12 cellular contexts compared by ENCODE assay signal in genomic region chr1:155698382-155699038, GRCh38. TPM values are rescaled to one million over a fixed set of nuclear protein-coding genes. Genes with fewer than 3 reads are reported as not detected.
A peak's percentile ranks its signal among the peaks of the same experiment; 100 is the strongest.
DNase-seq lines count a peak whose midpoint lies in the region; ATAC-seq, FAIRE-seq and TF ChIP-seq lines count a peak whose summit lies in the region.
"Had no signal": no experiment of that assay in that cellular context is flagged by ENCODE, and none has a peak within 500 bp of the region (broad histone marks: within the 10 kb centered on the region; RNA-seq: fewer than 3 reads in every experiment).

No MANE protein-coding gene starts in this region.

- WGBS in IMR-90 (ENCODE audit: extremely low coverage in 2 of 2, insufficient read length in 1 of 2), 2 experiments = 97% methylated on average over 3 of the region's 13 CpGs; no CpG with 5 or more reads in 1 of the 2 experiments
- WGBS in mesendoderm (ENCODE audit: extremely low coverage, insufficient coverage, low lambda C conversion rate) = no CpG with 5 or more reads among the region's 13 CpGs

- TF ChIP-seq CTCF in AG09309 (IDR thresholded peaks at IDR 0.05; ENCODE audit: control insufficient read depth, insufficient read depth, low read depth, low read length, missing control alignments) (no peak), IMR-90 (conservative IDR thresholded peaks at IDR 0.05; ENCODE audit: low read depth, low read length) (no peak), choroid plexus epithelial cell (conservative IDR thresholded peaks at IDR 0.05; ENCODE audit: low read depth, low read length) (no peak)

- H3K79me1 ChIP-seq in IMR-90 (ENCODE audit: low read depth in 1 of 2, low read length in 2 of 2) = peaks cover 3 to 57% of the 10 kb centered on the region in 2 experiments; a peak in 3 of 4 replicates
- H3K79me1 ChIP-seq in mesendoderm (ENCODE audit: low read length) = peaks cover 11% of the 10 kb centered on the region

- ATAC-seq in IMR-90 (ENCODE audit: low read depth) (peak; percentile 97), GM21390 (IDR thresholded peaks at IDR 0.05; ENCODE audit: unreplicated experiment) (no peak), GM21737 (IDR thresholded peaks at IDR 0.05; ENCODE audit: unreplicated experiment) (no peak), GM21825 (IDR thresholded peaks at IDR 0.05; ENCODE audit: unreplicated experiment) (no peak)

- H3K27me3 ChIP-seq in IMR-90 (ENCODE audit: control insufficient read depth, insufficient read depth, low read length) (no peaks in the 10 kb centered on the region), mesendoderm (ENCODE audit: insufficient read depth, low read length, poor library complexity) (no peaks in the 10 kb centered on the region)

- CTCF ChIA-PET in IMR-90 (lab: Yijun Ruan, JAX) = no interaction called here

- H3K23ac ChIP-seq in IMR-90 (ENCODE audit: low read depth, low read length) (no peak overlapping the region), mesendoderm (ENCODE audit: low read length) (no peak overlapping the region)

- H3K9me3 ChIP-seq in IMR-90 (ENCODE audit: control insufficient read depth, insufficient read depth, low read length) = no peaks in the 10 kb centered on the region

- no peaks in the 10 kb centered on the region; the same call in 1 of the 2 replicates for H3K9me1 ChIP-seq in IMR-90 (ENCODE audit: insufficient read depth, low read length)

- H3K36me3 ChIP-seq in IMR-90 (ENCODE audit: control insufficient read depth, insufficient read depth, low read length) = no peaks in the 10 kb centered on the region; the same call in 1 of the 2 replicates
- H3K36me3 ChIP-seq in mesendoderm (ENCODE audit: control insufficient read depth, insufficient read depth, low read length) = peaks cover 1% of the 10 kb centered on the region

- BruUV-seq in IMR-90 (replicated peaks; lab: Mats Ljungman, UMichigan) = no TSS peak

- H2BK15ac ChIP-seq in IMR-90 (ENCODE audit: low read depth, low read length) (no peak overlapping the region), mesendoderm (replicated peaks; ENCODE audit: low read depth) (no peak overlapping the region)

- H3K56ac ChIP-seq in IMR-90 (ENCODE audit: extremely low read depth, insufficient read depth, low read length) = no peak overlapping the region
- no peak overlapping the region for H3K56ac ChIP-seq in mesendoderm (ENCODE audit: low read length)

- H2AFZ ChIP-seq in IMR-90 (replicated peaks; ENCODE audit: low read length, poor library complexity) = no peak overlapping the region

- H3K9ac ChIP-seq in IMR-90 (ENCODE audit: low read depth, low read length) = no peak overlapping the region
- H3K9ac ChIP-seq in mesendoderm (ENCODE audit: low read length) = no peak overlapping the region

- no peak overlapping the region for H4K8ac ChIP-seq in IMR-90 (ENCODE audit: low read depth in 2 of 2, low read length in 2 of 2)
- no peak overlapping the region for H4K8ac ChIP-seq in mesendoderm (ENCODE audit: low read depth, low read length)

- peaks cover 50% of the 10 kb centered on the region for H4K20me1 ChIP-seq in IMR-90 (ENCODE audit: insufficient read depth, low read length)

- TF ChIP-seq RAD21 in IMR-90 (IDR thresholded peaks at IDR 0.05; ENCODE audit: low read length) = no peak

- H2BK5ac ChIP-seq in IMR-90 (ENCODE audit: low read depth, low read length, poor library complexity, severe bottlenecking) = no peak overlapping the region
- no peak overlapping the region for H2BK5ac ChIP-seq in mesendoderm (ENCODE audit: low read length)

- H3K14ac ChIP-seq in IMR-90 (replicated peaks; ENCODE audit: low read depth, low read length) = no peak overlapping the region

- FAIRE-seq in RCC 7860 (lab: Jason Lieb, UNC) = no peak
- FAIRE-seq: frontal cortex had no signal

- intact Hi-C loops in IMR-90 (cut with micrococcal nuclease) = no loop called here

- dilution Hi-C loops in IMR-90 (cut with HindIII; ENCODE audit: low sequenced_read_pairs, unreplicated experiment) = no loop called here

- peaks cover 50% of the 10 kb centered on the region for H3K79me2 ChIP-seq in mesendoderm (ENCODE audit: control insufficient read depth, insufficient read depth, low read length)

- no peak overlapping the region for H2AK9ac ChIP-seq in IMR-90 (replicated peaks; ENCODE audit: low read depth, low read length, poor library complexity)

- H3K4me3 ChIP-seq in AG09309 (ENCODE audit: control insufficient read depth, low read depth, low read length) (no peak overlapping the region), IMR-90 (ENCODE audit: insufficient read depth, low read depth, low read length) (no peak overlapping the region), choroid plexus epithelial cell (ENCODE audit: low read depth, low read length) (no peak overlapping the region), mesendoderm (ENCODE audit: low read length) (no peak overlapping the region)

- no peak overlapping the region for H2AK5ac ChIP-seq in IMR-90 (ENCODE audit: low read depth, low read length)
- no peak overlapping the region for H2AK5ac ChIP-seq in mesendoderm (ENCODE audit: low read length)

- H4K91ac ChIP-seq in IMR-90 (ENCODE audit: insufficient read depth, low read depth, low read length) = no peak overlapping the region

- no peak overlapping the region for H3K4ac ChIP-seq in IMR-90 (ENCODE audit: low read depth, low read length)
- no peak overlapping the region for H3K4ac ChIP-seq in mesendoderm (ENCODE audit: low read depth, low read length)

- peak; percentile 38 for DNase-seq in AG09309 (ENCODE audit: low read depth)
- peak; percentile 71 for DNase-seq in IMR-90
- peak; percentile 40 for DNase-seq in choroid plexus epithelial cell (ENCODE audit: low read depth)
- DNase-seq in mesendoderm = peak; percentile 11
- no peak for DNase-seq in RCC 7860 (ENCODE audit: low spot score)
- DNase-seq: activated naive CD4-positive, alpha-beta T cell; CD4-positive, alpha-beta T cell; NCI-H146 had no signal

- H3K27ac ChIP-seq in IMR-90 (ENCODE audit: insufficient read depth, low read length) = no peak overlapping the region
- no peak overlapping the region for H3K27ac ChIP-seq in mesendoderm (ENCODE audit: low read depth, low read length)

- TF ChIP-seq POLR2A in IMR-90 (IDR thresholded peaks at IDR 0.05; ENCODE audit: low read depth, low read length) = no peak

- H3K18ac ChIP-seq in IMR-90 (ENCODE audit: low read depth, low read length) (no peak overlapping the region), mesendoderm (ENCODE audit: low read length) (no peak overlapping the region)

- peaks cover 2% of the 10 kb centered on the region; the same call in 1 of the 2 replicates for H3K4me1 ChIP-seq in IMR-90 (ENCODE audit: control insufficient read depth, insufficient read depth, low read length)
- no peaks in the 10 kb centered on the region for H3K4me1 ChIP-seq in mesendoderm (ENCODE audit: control insufficient read depth, low read depth, low read length)

- H2BK120ac ChIP-seq in IMR-90 (ENCODE audit: low read depth, low read length) = no peak overlapping the region
- no peak overlapping the region for H2BK120ac ChIP-seq in mesendoderm (ENCODE audit: low read depth, low read length)

- H2BK20ac ChIP-seq in IMR-90 (ENCODE audit: low read depth, low read length) = no peak overlapping the region

- no peak overlapping the region for H4K5ac ChIP-seq in IMR-90 (ENCODE audit: low read depth, low read length)
- no peak overlapping the region for H4K5ac ChIP-seq in mesendoderm (ENCODE audit: low read length)

- in situ Hi-C loops in IMR-90 (cut with MboI; ENCODE audit: low sequenced_read_pairs) = no loop called here

- no peak overlapping the region for H3K4me2 ChIP-seq in IMR-90 (ENCODE audit: low read depth, low read length)
- H3K4me2 ChIP-seq in mesendoderm (ENCODE audit: low read length) = no peak overlapping the region

- POLR2A ChIA-PET in IMR-90 (lab: Charles Lee; ENCODE audit: unreplicated experiment) = no interaction called here

TF ChIP-seq in IMR-90, 13 proteins besides CTCF, POLR2A, EP300 and RAD21:
- TF ChIP-seq CEBPB (IDR thresholded peaks at IDR 0.05; ENCODE audit: low read depth, low read length) (no peak), FOS (IDR thresholded peaks at IDR 0.05; ENCODE audit: low read depth, low read length) (0 out of 2 replicates have a peak, but pooled peaks have one; percentile 9)
- TF ChIP-seq, protein P1, sequence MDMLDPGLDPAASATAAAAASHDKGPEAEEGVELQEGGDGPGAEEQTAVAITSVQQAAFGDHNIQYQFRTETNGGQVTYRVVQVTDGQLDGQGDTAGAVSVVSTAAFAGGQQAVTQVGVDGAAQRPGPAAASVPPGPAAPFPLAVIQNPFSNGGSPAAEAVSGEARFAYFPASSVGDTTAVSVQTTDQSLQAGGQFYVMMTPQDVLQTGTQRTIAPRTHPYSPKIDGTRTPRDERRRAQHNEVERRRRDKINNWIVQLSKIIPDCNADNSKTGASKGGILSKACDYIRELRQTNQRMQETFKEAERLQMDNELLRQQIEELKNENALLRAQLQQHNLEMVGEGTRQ (IDR thresholded peaks at IDR 0.05; ENCODE audit: low read depth, low read length) = no peak

RNA-seq across cellular contexts. Expression of gene DAP3, which starts 9.6 kb away (rescaled TPM):
- 37.2 and 48.6 TPM in 2 replicates for total RNA-seq in IMR-90 (2012; rRNA removed)
- 126 TPM in 2 replicates for polyA plus RNA-seq in IMR-90 (2012; rRNA removed)
- 44.3 and 46.8 TPM in 2 replicates for polyA plus RNA-seq in IMR-90 (2012; cell fraction: cytosol; rRNA removed)
- polyA plus RNA-seq in IMR-90 (2012; cell fraction: nucleus; rRNA removed; ENCODE audit: low replicate concordance) = 61.3 and 152 TPM in 2 replicates
- polyA plus RNA-seq in mesendoderm (2013, experiment 1 of 2) = 107 TPM
- polyA plus RNA-seq in mesendoderm (2013, experiment 2 of 2) = 109 TPM

RNA-seq across cellular contexts. Expression of gene YY1AP1, which starts 9.9 kb away (rescaled TPM):
- 26.4 and 31.5 TPM in 2 replicates for total RNA-seq in IMR-90 (2012; rRNA removed)
- 52.6 and 54.9 TPM in 2 replicates for polyA plus RNA-seq in IMR-90 (2012; rRNA removed)
- 21.7 and 26.2 TPM in 2 replicates for polyA plus RNA-seq in IMR-90 (2012; cell fraction: cytosol; rRNA removed)
- 40.9 and 85.0 TPM in 2 replicates for polyA plus RNA-seq in IMR-90 (2012; cell fraction: nucleus; rRNA removed; ENCODE audit: low replicate concordance)
- polyA plus RNA-seq in mesendoderm (2013, experiment 1 of 2) = 43.1 TPM
- 42.0 TPM for polyA plus RNA-seq in mesendoderm (2013, experiment 2 of 2)
